Comparison of ENCODE assay signal across 1 cellular context in genomic region chr15:91186892-91187644, GRCh38.
TF ChIP-seq lines count a peak whose summit lies in the region.

No MANE protein-coding gene starts in this region.

TF ChIP-seq in K562, 482 proteins besides CTCF, POLR2A, EP300 and RAD21 (continued from another document):
- TF ChIP-seq AFF1 (IDR thresholded peaks at IDR 0.05; ENCODE audit: low read depth in 1 of 2, partially characterized antibody in 2 of 2) (peak in 1 of 2 experiments; percentile 22), PCBP1 (IDR thresholded peaks at IDR 0.05; ENCODE audit: low read depth, low read length, poor library complexity, severe bottlenecking) (no peak), TFAM (CRISPR knock-in tag; conservative IDR thresholded peaks at IDR 0.05) (no peak), MAFK (IDR thresholded peaks at IDR 0.05; ENCODE audit: low read length) (peak; percentile 36; the same call in 1 of the 2 replicates), HNRNPK (IDR thresholded peaks at IDR 0.05; ENCODE audit: low read depth, low read length, poor library complexity, severe bottlenecking) (no peak), MAFF (IDR thresholded peaks at IDR 0.05; ENCODE audit: low read length) (peak; percentile 44; the same call in 1 of the 2 replicates), MAZ (CRISPR knock-in tag; conservative IDR thresholded peaks at IDR 0.05 in 1 of 2, IDR thresholded peaks at IDR 0.05 in 1 of 2) (0 out of 4 replicates have a peak, but pooled peaks of 1 of the 2 experiments have one; percentile 36)
- TF ChIP-seq, protein P1, sequence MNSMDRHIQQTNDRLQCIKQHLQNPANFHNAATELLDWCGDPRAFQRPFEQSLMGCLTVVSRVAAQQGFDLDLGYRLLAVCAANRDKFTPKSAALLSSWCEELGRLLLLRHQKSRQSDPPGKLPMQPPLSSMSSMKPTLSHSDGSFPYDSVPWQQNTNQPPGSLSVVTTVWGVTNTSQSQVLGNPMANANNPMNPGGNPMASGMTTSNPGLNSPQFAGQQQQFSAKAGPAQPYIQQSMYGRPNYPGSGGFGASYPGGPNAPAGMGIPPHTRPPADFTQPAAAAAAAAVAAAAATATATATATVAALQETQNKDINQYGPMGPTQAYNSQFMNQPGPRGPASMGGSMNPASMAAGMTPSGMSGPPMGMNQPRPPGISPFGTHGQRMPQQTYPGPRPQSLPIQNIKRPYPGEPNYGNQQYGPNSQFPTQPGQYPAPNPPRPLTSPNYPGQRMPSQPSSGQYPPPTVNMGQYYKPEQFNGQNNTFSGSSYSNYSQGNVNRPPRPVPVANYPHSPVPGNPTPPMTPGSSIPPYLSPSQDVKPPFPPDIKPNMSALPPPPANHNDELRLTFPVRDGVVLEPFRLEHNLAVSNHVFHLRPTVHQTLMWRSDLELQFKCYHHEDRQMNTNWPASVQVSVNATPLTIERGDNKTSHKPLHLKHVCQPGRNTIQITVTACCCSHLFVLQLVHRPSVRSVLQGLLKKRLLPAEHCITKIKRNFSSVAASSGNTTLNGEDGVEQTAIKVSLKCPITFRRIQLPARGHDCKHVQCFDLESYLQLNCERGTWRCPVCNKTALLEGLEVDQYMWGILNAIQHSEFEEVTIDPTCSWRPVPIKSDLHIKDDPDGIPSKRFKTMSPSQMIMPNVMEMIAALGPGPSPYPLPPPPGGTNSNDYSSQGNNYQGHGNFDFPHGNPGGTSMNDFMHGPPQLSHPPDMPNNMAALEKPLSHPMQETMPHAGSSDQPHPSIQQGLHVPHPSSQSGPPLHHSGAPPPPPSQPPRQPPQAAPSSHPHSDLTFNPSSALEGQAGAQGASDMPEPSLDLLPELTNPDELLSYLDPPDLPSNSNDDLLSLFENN (IDR thresholded peaks at IDR 0.05; ENCODE audit: low read depth in 2 of 2, low read length in 2 of 2): no peak
